ENCODE assay signal across 24 cellular contexts in genomic region chr18:3919396-3920061, GRCh38.
"Had no signal": no experiment of that assay in that cellular context is flagged by ENCODE, and none has a peak within 500 bp of the region (broad histone marks: within the 10 kb centered on the region; RNA-seq: fewer than 3 reads in every experiment).

No MANE protein-coding gene starts in this region.

- DNase-seq: activated CD4-positive, alpha-beta memory T cell treated with anti-CD3 and anti-CD28 coated beads for 36 hours; activated CD4-positive, alpha-beta T cell treated with anti-CD3 and anti-CD28 coated beads, Interleukin-2, amount 10 ng/mL, durations not matched to agents 7 days and 5 days; activated CD4-positive, CD25-positive, alpha-beta regulatory T cell; activated CD8-positive, alpha-beta memory T cell treated with anti-CD3 and anti-CD28 coated beads for 24 hours; activated gamma-delta T cell treated with Interleukin-2 at 50 U/mL for 16 hours; activated naive CD4-positive, alpha-beta T cell treated with anti-CD3 and anti-CD28 coated beads, Interleukin-2, amount 10 ng/mL, durations not matched to agents 7 days and 5 days; activated naive CD8-positive, alpha-beta T cell treated with anti-CD3 and anti-CD28 coated beads for 36 hours; activated T-cell treated with anti-CD3 and anti-CD28 coated beads, Interleukin-2, amount 50 U/mL, for 4 hours; anterior cingulate cortex; Karpas-422; NCI-H1105 treated with DMSO at 0.1 percent for 48 hours; NCI-H1436 treated with DMSO at 0.1 percent for 48 hours; NCI-H187; NCI-H2081 treated with DMSO at 0.1 percent for 48 hours; NCI-H446; NCI-H524; PC-9; T-cell; T-helper 2 cell had no signal

- H3K27me3 Mint-ChIP-seq: activated naive CD4-positive, alpha-beta T cell treated with anti-CD3 and anti-CD28 coated beads, Interleukin-2, amount 10 ng/mL, durations not matched to agents 7 days and 5 days had no signal

- H3K4me3 ChIP-seq: K562, PC-9, SK-N-MC had no signal

- ATAC-seq: activated T-cell treated with anti-CD3 and anti-CD28 coated beads, Interleukin-2, amount 50 U/mL, for 4 hours; K562; T-cell had no signal

- H3K9me3 Mint-ChIP-seq: activated CD4-positive, alpha-beta memory T cell treated with anti-CD3 and anti-CD28 coated beads for 36 hours; activated CD4-positive, alpha-beta T cell treated with anti-CD3 and anti-CD28 coated beads, Interleukin-2, amount 10 ng/mL, durations not matched to agents 7 days and 5 days; activated naive CD4-positive, alpha-beta T cell treated with anti-CD3 and anti-CD28 coated beads, Interleukin-2, amount 10 ng/mL, durations not matched to agents 7 days and 5 days; activated naive CD8-positive, alpha-beta T cell treated with anti-CD3 and anti-CD28 coated beads for 36 hours; activated T-cell treated with anti-CD3 and anti-CD28 coated beads, Interleukin-2, amount 50 U/mL, for 4 hours; activated T-helper 2 cell treated with anti-CD3 and anti-CD28 coated beads, Interferon-gamma antibody, Interleukin-2, Interleukin-4, amounts not matched to agents 10 μg/mL and 5 μg/mL and 100 μg/mL, durations not matched to agents 14 hours and 24 hours and 36 hours; central memory CD8-positive, alpha-beta T cell; T-cell had no signal

- H2AFZ ChIP-seq: PC-9 had no signal

- FAIRE-seq: K562 had no signal

- H3K4me2 ChIP-seq: PC-9 had no signal

- H3K27ac Mint-ChIP-seq: activated CD4-positive, alpha-beta memory T cell treated with anti-CD3 and anti-CD28 coated beads for 36 hours; activated CD4-positive, alpha-beta T cell treated with anti-CD3 and anti-CD28 coated beads, Interleukin-2, amount 10 ng/mL, durations not matched to agents 7 days and 5 days; activated naive CD4-positive, alpha-beta T cell treated with anti-CD3 and anti-CD28 coated beads, Interleukin-2, amount 10 ng/mL, durations not matched to agents 7 days and 5 days; activated naive CD8-positive, alpha-beta T cell treated with anti-CD3 and anti-CD28 coated beads for 36 hours; activated T-helper 2 cell treated with anti-CD3 and anti-CD28 coated beads, Interferon-gamma antibody, Interleukin-2, Interleukin-4, amounts not matched to agents 10 μg/mL and 5 μg/mL and 100 μg/mL, durations not matched to agents 14 hours and 24 hours and 36 hours; T-cell had no signal

- H3K4me1 Mint-ChIP-seq: activated CD4-positive, alpha-beta T cell treated with anti-CD3 and anti-CD28 coated beads, Interleukin-2, amount 10 ng/mL, durations not matched to agents 7 days and 5 days; activated naive CD4-positive, alpha-beta T cell treated with anti-CD3 and anti-CD28 coated beads, Interleukin-2, amount 10 ng/mL, durations not matched to agents 7 days and 5 days; activated naive CD8-positive, alpha-beta T cell treated with anti-CD3 and anti-CD28 coated beads for 36 hours; central memory CD8-positive, alpha-beta T cell; T-cell had no signal

- H3K36me3 Mint-ChIP-seq: activated CD4-positive, alpha-beta memory T cell treated with anti-CD3 and anti-CD28 coated beads for 36 hours; activated naive CD4-positive, alpha-beta T cell treated with anti-CD3 and anti-CD28 coated beads, Interleukin-2, amount 10 ng/mL, durations not matched to agents 7 days and 5 days; activated naive CD8-positive, alpha-beta T cell treated with anti-CD3 and anti-CD28 coated beads for 36 hours; T-cell had no signal

- H3K4me3 Mint-ChIP-seq: activated CD4-positive, alpha-beta memory T cell treated with anti-CD3 and anti-CD28 coated beads for 36 hours; activated CD4-positive, alpha-beta T cell treated with anti-CD3 and anti-CD28 coated beads, Interleukin-2, amount 10 ng/mL, durations not matched to agents 7 days and 5 days; activated naive CD4-positive, alpha-beta T cell treated with anti-CD3 and anti-CD28 coated beads, Interleukin-2, amount 10 ng/mL, durations not matched to agents 7 days and 5 days; activated naive CD8-positive, alpha-beta T cell treated with anti-CD3 and anti-CD28 coated beads for 36 hours; activated T-cell treated with anti-CD3 and anti-CD28 coated beads, Interleukin-2, amount 50 U/mL, for 4 hours; central memory CD8-positive, alpha-beta T cell; T-cell had no signal

- H3K27ac ChIP-seq: PC-9, SK-N-MC, VCaP had no signal
